ENCODE assay signal across 8 cellular contexts in the genomic region with DNA sequence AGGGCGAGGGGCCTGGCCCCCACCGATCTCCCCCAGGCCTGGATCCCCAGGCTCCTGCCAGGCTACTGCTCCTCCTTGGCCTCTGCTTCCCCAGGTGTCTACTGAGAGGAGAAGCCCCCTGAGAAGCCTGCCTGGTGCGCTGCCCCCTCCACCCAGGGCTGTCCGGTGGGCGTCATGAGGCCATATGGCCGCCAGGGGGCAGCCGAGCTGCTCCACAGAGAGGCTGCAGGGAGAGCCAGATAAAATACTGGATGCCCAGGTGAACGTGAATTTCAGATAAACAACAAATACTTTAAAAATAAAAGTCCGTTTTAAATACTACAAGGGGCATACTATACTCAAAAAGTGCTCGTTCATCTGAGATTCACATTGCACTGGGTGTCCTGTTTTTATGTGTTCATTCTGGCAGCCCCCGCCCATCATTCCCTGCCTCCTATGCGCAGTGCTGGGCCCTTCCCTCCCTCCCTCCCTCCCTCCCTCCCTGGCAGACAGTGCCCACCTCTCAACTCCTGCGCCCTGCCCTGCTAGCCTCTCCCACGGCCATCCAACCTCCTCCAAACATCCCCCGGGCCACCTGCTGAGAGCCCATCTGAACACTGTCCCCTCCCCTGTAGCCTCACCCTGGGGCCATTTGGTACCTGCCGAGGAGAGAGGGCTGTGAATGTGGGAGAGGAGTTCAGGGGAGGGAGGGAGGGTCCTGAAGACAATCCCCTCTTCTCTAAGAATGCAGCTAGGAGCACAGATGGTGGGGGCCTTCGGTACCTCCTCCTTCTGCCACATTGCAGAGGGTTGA. TPM values are rescaled to one million over a fixed set of nuclear protein-coding genes. Genes with fewer than 3 reads are reported as not detected.
DNase-seq lines count a peak whose midpoint lies in the region; ATAC-seq and TF ChIP-seq lines count a peak whose summit lies in the region.

No MANE protein-coding gene starts in this region.

- peak; percentile 49 for DNase-seq in EL
- no peak for DNase-seq in T-helper 2 cell treated with Interferon-gamma antibody and Interleukin-4, amounts not matched to agents 5 μg/mL and 100 μg/mL, for 36 hours (ENCODE audit: low spot score)
- peak; percentile 11 for DNase-seq in amniotic stem cell (lab: John Stamatoyannopoulos, UW)
- DNase-seq in right atrium auricular region (ENCODE audit: low spot score): no peak
- DNase-seq in sigmoid colon: peak; percentile 78
- DNase-seq in NCI-H1048 (lab: John Stamatoyannopoulos, UW): no peak

- WGBS in sigmoid colon, 2 donors: 29 to 44% methylated on average over 17 of the region's 17 CpGs

- ATAC-seq in HG02981 (IDR thresholded peaks at IDR 0.05; ENCODE audit: unreplicated experiment): no peak

- no peak for TF ChIP-seq EP300 in sigmoid colon (IDR thresholded peaks at IDR 0.05)

- TF ChIP-seq CTCF in right atrium auricular region (IDR thresholded peaks at IDR 0.05): peak; percentile 90 to 97
- peak; percentile 73 to 97 (median 91) for TF ChIP-seq CTCF in sigmoid colon (IDR thresholded peaks at IDR 0.05)

- intact Hi-C loops in sigmoid colon (cut with DNase I): loop anchor here (1.0 kb wide), 1 partner anchor 519 kb away; no protein-coding TSS in a partner anchor

- peak overlapping the region; percentile 69 for H3K27ac Mint-ChIP-seq in T-helper 2 cell treated with Interferon-gamma antibody and Interleukin-4, amounts not matched to agents 5 μg/mL and 100 μg/mL, for 36 hours

- H3K4me1 ChIP-seq in right atrium auricular region (peaks cover 0 to 21% of the 10 kb centered on the region in 2 donors), sigmoid colon (peaks cover 0 to 13% (median 11%) of the 10 kb centered on the region in 4 donors)

- peak overlapping the region; percentile 34 for H3K27ac ChIP-seq in KOPT-K1 (ENCODE audit: low read depth, low read length, poor library complexity, severe bottlenecking)
- no peak overlapping the region for H3K27ac ChIP-seq in right atrium auricular region
- no peak overlapping the region for H3K27ac ChIP-seq in sigmoid colon

- H3K36me3 Mint-ChIP-seq in T-helper 2 cell treated with Interferon-gamma antibody and Interleukin-4, amounts not matched to agents 5 μg/mL and 100 μg/mL, for 36 hours (ENCODE audit: low read depth): peaks cover 60% of the 10 kb centered on the region

- H3K9me3 ChIP-seq in KOPT-K1 (ENCODE audit: insufficient read depth, low read length, poor library complexity, severe bottlenecking): no peaks in the 10 kb centered on the region
- no peaks in the 10 kb centered on the region for H3K9me3 ChIP-seq in right atrium auricular region
- H3K9me3 ChIP-seq in sigmoid colon: no peaks in the 10 kb centered on the region

- no peaks in the 10 kb centered on the region for H3K27me3 Mint-ChIP-seq in T-helper 2 cell treated with Interferon-gamma antibody and Interleukin-4, amounts not matched to agents 5 μg/mL and 100 μg/mL, for 36 hours (ENCODE audit: low read depth)

- peaks cover 46% of the 10 kb centered on the region for H3K4me1 Mint-ChIP-seq in T-helper 2 cell treated with Interferon-gamma antibody and Interleukin-4, amounts not matched to agents 5 μg/mL and 100 μg/mL, for 36 hours (ENCODE audit: low read depth)

- TF ChIP-seq POLR2A in sigmoid colon (IDR thresholded peaks at IDR 0.05): no peak

- H3K9me3 Mint-ChIP-seq in T-helper 2 cell treated with Interferon-gamma antibody and Interleukin-4, amounts not matched to agents 5 μg/mL and 100 μg/mL, for 36 hours: no peaks in the 10 kb centered on the region

- H3K4me3 ChIP-seq in right atrium auricular region (no peak overlapping the region), sigmoid colon (no peak overlapping the region)

- no peak overlapping the region for H3K4me3 Mint-ChIP-seq in T-helper 2 cell treated with Interferon-gamma antibody and Interleukin-4, amounts not matched to agents 5 μg/mL and 100 μg/mL, for 36 hours

- H3K36me3 ChIP-seq in KOPT-K1 (ENCODE audit: insufficient read depth, low read length) (peaks cover 14% of the 10 kb centered on the region; the same call in 1 of the 2 replicates), right atrium auricular region (no peaks in the 10 kb centered on the region), sigmoid colon (no peaks in the 10 kb centered on the region)

- H3K27me3 ChIP-seq in right atrium auricular region (no peaks in the 10 kb centered on the region), sigmoid colon (peaks cover 0 to 5% (median 4%) of the 10 kb centered on the region in 3 donors)

RNA-seq across cellular contexts. Expression of gene PSTPIP1, which starts 29.5 kb away (rescaled TPM):
- 1 to 10 TPM; 1.9 to 2.3 TPM for total RNA-seq in right atrium auricular region
- 10 to 100 TPM in 1 of 4 donors, 1 to 10 TPM in 3; 4.6 to 14.3 (median 7.7) TPM for total RNA-seq in sigmoid colon
- polyA plus RNA-seq in sigmoid colon: 10 to 100 TPM in 1 of 3 donors, 1 to 10 TPM in 2; 2.1 to 10.4 (median 6.6) TPM

RNA-seq across cellular contexts. Expression of gene TSPAN3, which starts 46.4 kb away (rescaled TPM):
- 100 to 1,000 TPM; 191 to 361 TPM for total RNA-seq in right atrium auricular region
- 100 to 1,000 TPM; 129 to 220 (median 157) TPM for total RNA-seq in sigmoid colon
- 100 to 1,000 TPM; 147 to 402 (median 255) TPM for polyA plus RNA-seq in sigmoid colon

Comparison
In these comparisons a context has a peak if more than half of its experiments do, and no peak if none do; other contexts are left out.
1. DNase-seq: peak in EL (single experiment), amniotic stem cell (single experiment) and sigmoid colon (single experiment); none in T-helper 2 cell treated with Interferon-gamma antibody and Interleukin-4, amounts not matched to agents 5 μg/mL and 100 μg/mL, for 36 hours (single experiment), right atrium auricular region (single experiment) and NCI-H1048 (single experiment).